8 cellular contexts compared by ENCODE assay signal in the genomic region with DNA sequence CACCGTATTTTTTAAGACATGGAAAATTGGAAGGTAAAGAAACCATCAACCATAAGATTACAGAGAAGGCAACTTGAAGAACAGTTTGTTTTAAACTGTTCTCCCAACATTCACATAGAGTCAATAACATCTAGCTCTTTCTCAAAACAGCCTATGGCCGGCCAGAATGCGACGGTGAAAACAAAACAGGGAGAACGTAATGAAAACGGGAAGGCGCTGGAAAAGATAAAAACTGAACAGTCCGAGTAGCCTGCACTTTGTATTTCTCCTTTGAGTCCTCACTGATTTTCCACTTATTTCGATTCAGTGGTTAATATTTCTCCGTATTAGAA. TPM values are rescaled to one million over a fixed set of nuclear protein-coding genes. Genes with fewer than 3 reads are reported as not detected.
DNase-seq lines count a peak whose midpoint lies in the region; ATAC-seq and TF ChIP-seq lines count a peak whose summit lies in the region.

No MANE protein-coding gene starts in this region.

- peak overlapping the region; percentile 84 for H3K27ac ChIP-seq in KOPT-K1 (ENCODE audit: low read depth, low read length, poor library complexity, severe bottlenecking)
- H3K27ac ChIP-seq in muscle layer of colon (ENCODE audit: low read depth, low read length): peak overlapping the region; percentile 77

- peaks cover 4% of the 10 kb centered on the region for H3K36me3 Mint-ChIP-seq in central memory CD8-positive, alpha-beta T cell (ENCODE audit: insufficient read depth)

- H3K36me3 ChIP-seq in KOPT-K1 (ENCODE audit: insufficient read depth, low read length): no peaks in the 10 kb centered on the region
- no peaks in the 10 kb centered on the region for H3K36me3 ChIP-seq in muscle layer of colon (ENCODE audit: insufficient read depth, low read length)

- no peaks in the 10 kb centered on the region for H3K9me3 ChIP-seq in KOPT-K1 (ENCODE audit: insufficient read depth, low read length, poor library complexity, severe bottlenecking)
- H3K9me3 ChIP-seq in muscle layer of colon (ENCODE audit: low read length): no peaks in the 10 kb centered on the region

- H3K27me3 Mint-ChIP-seq in central memory CD8-positive, alpha-beta T cell: no peaks in the 10 kb centered on the region

- no peak for TF ChIP-seq CTCF in AG09309 (IDR thresholded peaks at IDR 0.05; ENCODE audit: control insufficient read depth, insufficient read depth, low read depth, low read length, missing control alignments)

- H3K9ac ChIP-seq in muscle layer of colon (ENCODE audit: low read length): peak overlapping the region; percentile 75

- H3K4me1 ChIP-seq in muscle layer of colon (ENCODE audit: insufficient read depth, low read length): peaks cover 9% of the 10 kb centered on the region

- H3K27me3 ChIP-seq in muscle layer of colon (ENCODE audit: control insufficient read depth in 1 of 2, insufficient read depth in 2 of 2, low read length in 2 of 2): no peaks in the 10 kb centered on the region

- peak overlapping the region; percentile 81 for H3K27ac Mint-ChIP-seq in central memory CD8-positive, alpha-beta T cell (ENCODE audit: low read depth)

- H3K9me3 Mint-ChIP-seq in central memory CD8-positive, alpha-beta T cell: no peaks in the 10 kb centered on the region

- peak overlapping the region; percentile 73 for H3K4me3 ChIP-seq in AG09309 (ENCODE audit: control insufficient read depth, low read depth, low read length)
- H3K4me3 ChIP-seq in muscle layer of colon (ENCODE audit: low read depth in 1 of 2, low read length in 2 of 2): peak overlapping the region; percentile 81 to 83

- DNase-seq in AG09309 (ENCODE audit: low read depth) (no peak), HT-29 (ENCODE audit: low spot score) (no peak)
- DNase-seq in central memory CD8-positive, alpha-beta T cell (ENCODE audit: low spot score in 2 of 2): no peak

- no peak for ATAC-seq in central memory CD8-positive, alpha-beta T cell (replicated peaks; ENCODE audit: extremely low read depth, poor library complexity, severe bottlenecking)
- ATAC-seq in GM19455 (IDR thresholded peaks at IDR 0.05; ENCODE audit: unreplicated experiment) (no peak), HG03342 (IDR thresholded peaks at IDR 0.05; ENCODE audit: unreplicated experiment) (no peak), HG03432 (IDR thresholded peaks at IDR 0.05; ENCODE audit: unreplicated experiment) (no peak)

- peak overlapping the region; percentile 90 for H3K4me3 Mint-ChIP-seq in central memory CD8-positive, alpha-beta T cell

- peaks cover 20% of the 10 kb centered on the region for H3K4me1 Mint-ChIP-seq in central memory CD8-positive, alpha-beta T cell

RNA-seq across cellular contexts. Expression of a gene that starts 0.6 kb away (rescaled TPM):
- 21.1 and 24.3 TPM in 2 replicates for total RNA-seq in HT-29 (2014; rRNA removed; shearing (Covaris generic))
